Comparison of ENCODE assay signal across 8 cellular contexts in genomic region chr19:55259540-55260210, GRCh38. TPM values are rescaled to one million over a fixed set of nuclear protein-coding genes. Genes with fewer than 3 reads are reported as not detected.
DNase-seq lines count a peak whose midpoint lies in the region; ATAC-seq and TF ChIP-seq lines count a peak whose summit lies in the region.

No MANE protein-coding gene starts in this region.

- peak overlapping the region; percentile 89 for H3K27ac ChIP-seq in endodermal cell (ENCODE audit: low read depth, low read length)
- peak overlapping the region; percentile 93 for H3K27ac ChIP-seq in neutrophil

- peaks cover 25% of the 10 kb centered on the region for H3K4me1 Mint-ChIP-seq in endodermal cell

- H3K27me3 ChIP-seq in endodermal cell (ENCODE audit: control insufficient read depth, insufficient read depth, low read length, poor library complexity, severe bottlenecking) = no peaks in the 10 kb centered on the region
- no peaks in the 10 kb centered on the region for H3K27me3 ChIP-seq in neutrophil

- H3K4me3 Mint-ChIP-seq in endodermal cell = peak overlapping the region; percentile 98

- ATAC-seq in left lobe of liver (no peak), GM19463 (IDR thresholded peaks at IDR 0.05; ENCODE audit: unreplicated experiment) (no peak), GM19328 (IDR thresholded peaks at IDR 0.05; ENCODE audit: unreplicated experiment) (no peak), GM21360 (IDR thresholded peaks at IDR 0.05; ENCODE audit: unreplicated experiment) (no peak)

- TF ChIP-seq CTCF in endodermal cell (conservative IDR thresholded peaks at IDR 0.05) = no peak
- no peak for TF ChIP-seq CTCF in neutrophil (IDR thresholded peaks at IDR 0.05)

- H3K9ac ChIP-seq in ES-I3 (ENCODE audit: low read depth, low read length) (peak overlapping the region; percentile 89), endodermal cell (ENCODE audit: extremely low read depth, low read length, poor library complexity, severe bottlenecking) (peak overlapping the region; percentile 84)

- DNase-seq in RKO (ENCODE audit: low spot score) (peak; percentile 19), endodermal cell (peak; percentile 67), left lobe of liver (ENCODE audit: low spot score) (no peak)

- H3K36me3 Mint-ChIP-seq in endodermal cell (ENCODE audit: low read depth) = peaks cover 12% of the 10 kb centered on the region

- H3K4me1 ChIP-seq in ES-I3 (ENCODE audit: insufficient read depth, low read length) (peaks cover 15% of the 10 kb centered on the region), endodermal cell (ENCODE audit: control insufficient read depth, insufficient read depth, low read length) (peaks cover 11% of the 10 kb centered on the region), neutrophil (ENCODE audit: control insufficient read depth in 1 of 2, insufficient read depth in 1 of 2, low read depth in 1 of 2, low read length in 1 of 2) (peaks cover 41 to 43% of the 10 kb centered on the region in 2 experiments)

- 49 to 55% methylated on average over 26 to 29 of the region's 29 CpGs for WGBS in endodermal cell (ENCODE audit: insufficient coverage in 1 of 2, insufficient read length in 1 of 2), 2 experiments

- H3K4me3 ChIP-seq in endodermal cell (ENCODE audit: low read length) (peak overlapping the region; percentile 90), neutrophil (ENCODE audit: low read depth in 1 of 2, low read length in 1 of 2) (peak overlapping the region; percentile 86 to 88)

- peak overlapping the region; percentile 97 for H3K27ac Mint-ChIP-seq in endodermal cell

- H3K9me3 ChIP-seq in ES-I3 (ENCODE audit: control insufficient read depth, insufficient read depth, low read length) (no peaks in the 10 kb centered on the region), endodermal cell (ENCODE audit: control insufficient read depth, low read length) (no peaks in the 10 kb centered on the region), neutrophil (no peaks in the 10 kb centered on the region)

- no peaks in the 10 kb centered on the region for H3K27me3 Mint-ChIP-seq in endodermal cell (ENCODE audit: insufficient read depth)

- H3K9me3 Mint-ChIP-seq in endodermal cell = no peaks in the 10 kb centered on the region

- H3K36me3 ChIP-seq in ES-I3 (ENCODE audit: insufficient read depth, low read length) (no peaks in the 10 kb centered on the region), endodermal cell (ENCODE audit: control insufficient read depth, insufficient read depth, low read length) (peaks cover 4% of the 10 kb centered on the region), neutrophil (no peaks in the 10 kb centered on the region)

RNA-seq across cellular contexts. Expression of gene PPP6R1, which starts 0.9 kb away (rescaled TPM):
- total RNA-seq in endodermal cell = 10 to 100 TPM; 74.8 to 79.9 TPM
- 42.2 TPM for polyA plus RNA-seq in endodermal cell (2013, experiment 1 of 2)
- polyA plus RNA-seq in endodermal cell (2013, experiment 2 of 2) = 39.1 TPM
- total RNA-seq in left lobe of liver = 30.3 TPM

RNA-seq across cellular contexts. Expression of gene HSPBP1, which starts 20.2 kb away (rescaled TPM):
- 10 to 100 TPM; 43.7 to 48.5 TPM for total RNA-seq in endodermal cell
- polyA plus RNA-seq in endodermal cell (2013, experiment 1 of 2) = 38.6 TPM
- polyA plus RNA-seq in endodermal cell (2013, experiment 2 of 2) = 41.3 TPM
- total RNA-seq in left lobe of liver = 15.7 TPM

RNA-seq across cellular contexts. Expression of gene BRSK1, which starts 24.1 kb away (rescaled TPM):
- 10 to 100 TPM; 75.9 to 91.4 TPM for total RNA-seq in endodermal cell
- polyA plus RNA-seq in endodermal cell (2013, experiment 1 of 2) = 53.5 TPM
- 51.8 TPM for polyA plus RNA-seq in endodermal cell (2013, experiment 2 of 2)
- total RNA-seq in left lobe of liver = 0.55 TPM

RNA-seq across cellular contexts. Expression of gene TMEM86B, which starts 31.1 kb away (rescaled TPM):
- total RNA-seq in endodermal cell (1 to 10 TPM; 2.9 to 5.9 TPM), left lobe of liver (15.5 TPM)
- polyA plus RNA-seq in endodermal cell (2013, experiment 1 of 2) = 4.9 TPM
- polyA plus RNA-seq in endodermal cell (2013, experiment 2 of 2) = 3.5 TPM

RNA-seq across cellular contexts. Expression of gene PTPRH, which starts 50.4 kb away (rescaled TPM):
- not detected for total RNA-seq in endodermal cell
- polyA plus RNA-seq in endodermal cell (2013, experiment 1 of 2) = 2.1 TPM
- polyA plus RNA-seq in endodermal cell (2013, experiment 2 of 2) = 1.3 TPM
- total RNA-seq in left lobe of liver = 6.3 TPM

Comparison
In these comparisons a context has a peak if more than half of its experiments do, and no peak if none do; other contexts are left out.
1. RNA of gene BRSK1, which starts 24.1 kb away (total RNA-seq): 75.9 to 91.4 TPM in endodermal cell; 0.55 TPM in left lobe of liver (single experiment); every median in the first group is over 10 times any median in the second.